In the genomic region with DNA sequence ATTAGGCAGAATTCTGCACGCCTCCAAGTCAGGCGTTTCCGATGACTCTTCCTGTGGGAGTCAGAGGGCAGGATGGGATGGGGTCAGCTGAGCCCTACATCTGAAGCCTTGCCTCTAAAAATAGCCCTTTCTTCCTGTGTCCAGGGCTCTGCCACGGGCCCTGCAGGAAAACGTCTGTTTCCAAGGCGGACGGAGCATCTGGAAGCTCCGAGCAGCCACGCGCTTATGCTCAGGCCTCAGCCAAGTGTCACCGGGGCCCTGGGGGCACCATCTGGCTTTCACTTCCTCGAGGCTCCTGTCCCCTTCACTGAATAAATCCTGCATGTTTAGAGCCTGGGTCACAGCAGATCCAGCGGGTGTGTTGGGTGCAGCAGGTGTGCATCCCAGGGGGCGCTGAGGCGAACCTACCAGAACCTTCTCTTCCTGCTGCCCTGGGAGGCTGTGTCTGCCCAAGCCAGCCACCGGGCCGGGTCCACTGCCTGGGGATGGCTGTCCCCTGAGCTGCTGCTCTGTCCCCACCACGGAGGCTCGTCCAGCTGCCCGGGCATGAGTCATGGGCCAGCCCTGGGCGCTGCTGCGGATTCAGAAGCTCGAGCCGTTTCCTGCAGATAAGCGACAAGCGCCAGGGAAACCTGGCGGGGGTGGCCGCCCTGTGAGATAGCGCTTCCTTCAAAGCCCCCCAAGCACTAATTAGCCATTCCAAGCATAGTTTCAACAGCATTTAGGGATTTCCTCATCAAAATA, we compare ENCODE assay signal across 11 cellular contexts. TPM values are rescaled to one million over a fixed set of nuclear protein-coding genes. Genes with fewer than 3 reads are reported as not detected.
DNase-seq lines count a peak whose midpoint lies in the region; ATAC-seq, FAIRE-seq and TF ChIP-seq lines count a peak whose summit lies in the region.
"Had no signal": no experiment of that assay in that cellular context is flagged by ENCODE, and none has a peak within 500 bp of the region (broad histone marks: within the 10 kb centered on the region; RNA-seq: fewer than 3 reads in every experiment).

No MANE protein-coding gene starts in this region.

- WGBS in pancreas, 2 donors, result 59 to 62% methylated on average over 29 of the region's 29 CpGs

- no peak for FAIRE-seq in pancreas (lab: Jason Lieb, UNC)

- H3K27ac ChIP-seq in pancreas (peak overlapping the region in 1 of 4 donors; percentile 28), foreskin keratinocyte (no peak overlapping the region)

- intact Hi-C loops in pancreas (cut with DNase I), result no loop called here

- H3K27me3 ChIP-seq in pancreas, result no peaks in the 10 kb centered on the region
- H3K27me3 ChIP-seq in foreskin keratinocyte, result no peaks in the 10 kb centered on the region

- no peaks in the 10 kb centered on the region for H3K36me3 ChIP-seq in pancreas

- ATAC-seq in pancreas (peak in 3 of 4 donors; percentile 34 to 53 (median 38)), foreskin keratinocyte (no peak), GM18498 (IDR thresholded peaks at IDR 0.05; ENCODE audit: unreplicated experiment) (no peak)
- ATAC-seq: activated CD8-positive, alpha-beta memory T cell treated with anti-CD3 and anti-CD28 coated beads, Interleukin-2, amount 10 ng/mL, durations not matched to agents 7 days and 5 days had no signal

- DNase-seq in COLO829 (ENCODE audit: low spot score) (peak; percentile 88), SK-N-DZ (ENCODE audit: low spot score) (peak; percentile 50), foreskin fibroblast (peak; percentile 85 to 91), pancreas (peak in 3 of 6 donors; percentile 46 to 68 (median 64)), foreskin keratinocyte (no peak), NCI-H345 (lab: John Stamatoyannopoulos, UW) (no peak), GM03348 (ENCODE audit: low spot score) (no peak)
- DNase-seq: activated CD8-positive, alpha-beta memory T cell treated with anti-CD3 and anti-CD28 coated beads, Interleukin-2, amount 10 ng/mL, durations not matched to agents 7 days and 5 days; DMS153; NCI-H1930 had no signal

- H3K9me3 ChIP-seq in pancreas, result no peaks in the 10 kb centered on the region

- TF ChIP-seq CTCF in foreskin fibroblast (IDR thresholded peaks at IDR 0.05; ENCODE audit: low read depth, low read length) (peak; percentile 20), pancreas (IDR thresholded peaks at IDR 0.05) (no peak), foreskin keratinocyte (conservative IDR thresholded peaks at IDR 0.05) (no peak)

- H3K4me1 ChIP-seq in pancreas (peaks cover 0 to under 1% (median 0%) of the 10 kb centered on the region in 3 donors), foreskin keratinocyte (no peaks in the 10 kb centered on the region)

- H3K4me3 ChIP-seq in foreskin fibroblast (ENCODE audit: low read depth in 1 of 2, low read length in 2 of 2), result no peak overlapping the region
- no peak overlapping the region for H3K4me3 ChIP-seq in pancreas

RNA-seq across cellular contexts. Expression of a gene that starts 32.0 kb away (rescaled TPM):
- not detected in 2 replicates for polyA plus RNA-seq in SK-N-DZ (2014; cell fraction: cytosol; rRNA removed)
- polyA plus RNA-seq in SK-N-DZ (2014; cell fraction: nucleus; rRNA removed), result 0.27 TPM in 1 of 2 replicates, not detected in the other
- total RNA-seq in pancreas, result not detected
- polyA plus RNA-seq in pancreas, result not detected
- total RNA-seq in foreskin keratinocyte, result not detected in 2 replicates
- polyA plus RNA-seq in foreskin keratinocyte, result not detected in 2 replicates
- total RNA-seq: activated CD8-positive, alpha-beta memory T cell treated with anti-CD3 and anti-CD28 coated beads, Interleukin-2, amount 10 ng/mL, durations not matched to agents 7 days and 5 days had no signal

Comparison
In these comparisons a context has a peak if more than half of its experiments do, and no peak if none do; other contexts are left out.
1. DNase-seq: peak in COLO829 (single experiment), SK-N-DZ (single experiment) and foreskin fibroblast (2 of 2); none in foreskin keratinocyte (0 of 2), NCI-H345 (single experiment) and GM03348 (single experiment).
2. ATAC-seq: peak in pancreas (3 of 4); none in foreskin keratinocyte (single experiment) and GM18498 (single experiment).